ENCODE assay signal across 3 cellular contexts in the genomic region with DNA sequence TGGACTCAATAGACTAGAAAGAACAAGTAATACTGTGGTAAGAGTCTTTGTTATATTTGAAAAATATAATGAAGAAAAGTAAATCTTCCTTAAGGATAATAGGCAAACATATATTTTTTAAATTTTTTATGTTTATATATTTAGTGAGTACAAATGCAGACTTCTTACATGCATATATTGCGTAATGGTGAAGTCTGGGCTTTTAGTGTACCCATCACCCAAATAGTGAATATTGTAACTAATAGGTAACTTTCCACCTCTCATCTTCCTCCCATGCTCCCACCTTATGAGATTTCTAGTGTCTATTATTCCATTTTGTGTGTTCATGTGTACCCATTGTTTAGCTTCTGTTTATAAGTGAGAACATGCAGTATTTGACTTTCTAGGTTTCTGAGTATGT.
TF ChIP-seq lines count a peak whose summit lies in the region.

No MANE protein-coding gene starts in this region.

TF ChIP-seq in HepG2, 621 proteins besides CTCF, POLR2A, EP300 and RAD21:
- TF ChIP-seq ZNF562 (CRISPR knock-in tag; IDR thresholded peaks at IDR 0.05; ENCODE audit: borderline replicate concordance) (no peak), CEBPB (IDR thresholded peaks at IDR 0.05; ENCODE audit: borderline replicate concordance, low read depth, low read length) (peak; percentile 43; the same call in 1 of the 2 replicates)
TF ChIP-seq in HepG2: peak in this region for 1.

TF ChIP-seq in IMR-90, 13 proteins besides CTCF, POLR2A, EP300 and RAD21:
- no peak for TF ChIP-seq MXI1 (IDR thresholded peaks at IDR 0.05; ENCODE audit: borderline replicate concordance, low read depth, low read length)
- no peak for TF ChIP-seq FOS (IDR thresholded peaks at IDR 0.05; ENCODE audit: low read depth, low read length)
- TF ChIP-seq CEBPB (IDR thresholded peaks at IDR 0.05; ENCODE audit: low read depth, low read length) = peak; percentile 70
- no peak for TF ChIP-seq RCOR1 (IDR thresholded peaks at IDR 0.05; ENCODE audit: insufficient replicate concordance, low read length)
- TF ChIP-seq BHLHE40 (IDR thresholded peaks at IDR 0.05; ENCODE audit: low read depth, low read length) = no peak

TF ChIP-seq in H1, 55 proteins besides CTCF, POLR2A, EP300 and RAD21:
- TF ChIP-seq, protein P1, sequence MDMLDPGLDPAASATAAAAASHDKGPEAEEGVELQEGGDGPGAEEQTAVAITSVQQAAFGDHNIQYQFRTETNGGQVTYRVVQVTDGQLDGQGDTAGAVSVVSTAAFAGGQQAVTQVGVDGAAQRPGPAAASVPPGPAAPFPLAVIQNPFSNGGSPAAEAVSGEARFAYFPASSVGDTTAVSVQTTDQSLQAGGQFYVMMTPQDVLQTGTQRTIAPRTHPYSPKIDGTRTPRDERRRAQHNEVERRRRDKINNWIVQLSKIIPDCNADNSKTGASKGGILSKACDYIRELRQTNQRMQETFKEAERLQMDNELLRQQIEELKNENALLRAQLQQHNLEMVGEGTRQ (IDR thresholded peaks at IDR 0.05; ENCODE audit: low read length) = no peak
- TF ChIP-seq NRF1 (IDR thresholded peaks at IDR 0.05; ENCODE audit: low read depth, low read length) (no peak), CEBPB (IDR thresholded peaks at IDR 0.05; ENCODE audit: low read depth, low read length) (peak; percentile 50; the same call in 1 of the 2 replicates), ZNF274 (IDR thresholded peaks at IDR 0.05; ENCODE audit: borderline replicate concordance, extremely low read depth, low read length) (no peak), YY1 (IDR thresholded peaks at IDR 0.05; ENCODE audit: low read depth, low read length) (no peak)
